ENCODE assay signal across 10 cellular contexts in the genomic region with DNA sequence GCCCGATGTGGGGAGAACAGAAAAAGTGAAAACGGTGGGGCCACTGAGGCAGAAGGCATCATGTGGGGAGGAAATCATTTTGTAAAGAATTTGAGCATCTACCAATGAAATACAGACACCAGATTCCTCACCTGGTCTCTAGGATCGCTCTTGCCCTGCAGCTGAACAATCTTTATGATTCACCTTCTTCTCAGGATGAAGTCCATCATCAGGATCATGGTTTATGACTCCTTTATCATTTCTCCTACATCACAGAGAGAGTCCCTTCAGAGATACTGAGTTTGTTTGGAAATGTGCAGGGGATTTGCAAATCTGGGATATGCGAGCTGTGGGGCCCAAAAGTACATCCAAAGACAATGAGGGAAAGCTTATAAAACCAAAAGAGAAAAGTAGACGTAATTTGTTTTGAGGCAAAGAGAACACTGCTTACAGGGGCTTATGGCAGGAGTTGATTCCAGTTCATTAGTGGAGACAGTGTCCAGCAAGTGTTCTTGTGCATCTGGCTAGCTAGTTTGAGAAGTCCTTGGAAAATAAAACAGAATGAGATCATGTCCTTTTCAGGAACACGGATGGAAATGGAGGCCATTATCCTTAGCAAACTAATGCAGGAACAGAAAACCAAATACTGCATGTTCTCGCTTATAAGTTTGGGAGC. TPM values are rescaled to one million over a fixed set of nuclear protein-coding genes. Genes with fewer than 3 reads are reported as not detected.
DNase-seq lines count a peak whose midpoint lies in the region; ATAC-seq and TF ChIP-seq lines count a peak whose summit lies in the region.
"Had no signal": no experiment of that assay in that cellular context is flagged by ENCODE, and none has a peak within 500 bp of the region (broad histone marks: within the 10 kb centered on the region; RNA-seq: fewer than 3 reads in every experiment).

No MANE protein-coding gene starts in this region.

- H3K36me3 Mint-ChIP-seq in immature natural killer cell = no peaks in the 10 kb centered on the region

- H3K27me3 ChIP-seq in NT2/D1 (ENCODE audit: insufficient read depth, insufficient read length) (no peaks in the 10 kb centered on the region), gastrocnemius medialis (no peaks in the 10 kb centered on the region)

- H3K4me1 ChIP-seq in NT2/D1 (ENCODE audit: insufficient read depth, insufficient read length) (no peaks in the 10 kb centered on the region), gastrocnemius medialis (peaks cover 0 to 3% of the 10 kb centered on the region in 2 donors)

- no peak for TF ChIP-seq POLR2A in gastrocnemius medialis (IDR thresholded peaks at IDR 0.05)

- H3K36me3 ChIP-seq in NT2/D1 (ENCODE audit: insufficient read depth, insufficient read length, low read length) = no peaks in the 10 kb centered on the region
- H3K36me3 ChIP-seq in gastrocnemius medialis = no peaks in the 10 kb centered on the region

- H3K27ac ChIP-seq in gastrocnemius medialis = peak overlapping the region; percentile 62 to 76 (median 64)

- H3K4me3 Mint-ChIP-seq in immature natural killer cell = no peak overlapping the region

- no peak overlapping the region for H3K4me3 ChIP-seq in NT2/D1 (ENCODE audit: insufficient read length, low read depth)
- H3K4me3 ChIP-seq in fibroblast of villous mesenchyme (ENCODE audit: low read depth, low read length) = peak overlapping the region; percentile 24
- peak overlapping the region; percentile 22 to 48 (median 28) for H3K4me3 ChIP-seq in gastrocnemius medialis

- H3K4me1 Mint-ChIP-seq in immature natural killer cell = peaks cover 21 to 22% of the 10 kb centered on the region in 2 donors

- no peak for TF ChIP-seq CTCF in fibroblast of villous mesenchyme (IDR thresholded peaks at IDR 0.05; ENCODE audit: insufficient read depth, low read depth, low read length)
- TF ChIP-seq CTCF in gastrocnemius medialis (IDR thresholded peaks at IDR 0.05 in 4 of 5, conservative IDR thresholded peaks at IDR 0.05 in 1 of 5) = no peak

- in situ Hi-C loops in gastrocnemius medialis (cut with MboI; ENCODE audit: low sequenced_read_pairs in 4 of 4) = no loop called here

- DNase-seq in NT2/D1 (ENCODE audit: low read depth, low spot score) (no peak), fibroblast of villous mesenchyme (ENCODE audit: low read depth) (no peak), gastrocnemius medialis (no peak), dedifferentiated amniotic fluid mesenchymal stem cell (ENCODE audit: extremely low spot score) (no peak), immature natural killer cell (no peak), COLO668 (lab: John Stamatoyannopoulos, UW; ENCODE audit: unreplicated experiment) (no peak), NCI-H526 treated with DMSO at 0.1 percent for 48 hours (lab: John Stamatoyannopoulos, UW) (no peak)
- DNase-seq: DND-41, NCI-H345 had no signal

- H3K27ac Mint-ChIP-seq in immature natural killer cell = peak overlapping the region in 1 of 6 donors; percentile 8

- ATAC-seq in GM18907 (IDR thresholded peaks at IDR 0.05; ENCODE audit: unreplicated experiment) (peak; percentile 2), gastrocnemius medialis (peak in 1 of 2 donors; percentile 29)

- peaks cover 15 to 52% (median 19%) of the 10 kb centered on the region in 3 donors for H3K27me3 Mint-ChIP-seq in immature natural killer cell (ENCODE audit: low read depth in 3 of 3)

- H3K9me3 Mint-ChIP-seq in immature natural killer cell = peaks cover 0 to 1% (median 0%) of the 10 kb centered on the region in 6 donors

- 0 out of 2 replicates have a peak, but pooled peaks cover 6% of the 10 kb centered on the region for H3K9me3 ChIP-seq in NT2/D1 (ENCODE audit: insufficient read depth, low read length)
- no peaks in the 10 kb centered on the region for H3K9me3 ChIP-seq in gastrocnemius medialis

- peak overlapping the region; percentile 62 for H3K9ac ChIP-seq in NT2/D1 (ENCODE audit: insufficient read length, low read depth)

- intact Hi-C loops in gastrocnemius medialis (cut with DNase I; ENCODE audit: low total_unique reads) = no loop called here

RNA-seq across cellular contexts. Expression of a gene that starts 15.3 kb away (rescaled TPM):
- total RNA-seq in fibroblast of villous mesenchyme (811 and 939 TPM in 2 replicates), gastrocnemius medialis (100 to 1,000 TPM in 2 of 4 donors, 10 to 100 TPM in 2; 59.2 to 181 (median 88.0) TPM)
- polyA plus RNA-seq in immature natural killer cell = 100 to 1,000 TPM in 1 of 3 donors, 10 to 100 TPM in 2; 27.7 to 104 (median 64.9) TPM

RNA-seq across cellular contexts. Expression of a gene that starts 52.8 kb away (rescaled TPM):
- total RNA-seq in fibroblast of villous mesenchyme (0.43 and 0.64 TPM in 2 replicates), gastrocnemius medialis (not detected)
- polyA plus RNA-seq in immature natural killer cell = not detected
